13 cellular contexts compared by ENCODE assay signal in genomic region chr7:128053023-128053422, GRCh38. TPM values are rescaled to one million over a fixed set of nuclear protein-coding genes. Genes with fewer than 3 reads are reported as not detected.
DNase-seq lines count a peak whose midpoint lies in the region; ATAC-seq and TF ChIP-seq lines count a peak whose summit lies in the region.
"Had no signal": no experiment of that assay in that cellular context is flagged by ENCODE, and none has a peak within 500 bp of the region (broad histone marks: within the 10 kb centered on the region; RNA-seq: fewer than 3 reads in every experiment).

No MANE protein-coding gene starts in this region.

- peak; percentile 33 for DNase-seq in MCF 10A (ENCODE audit: unreplicated experiment)
- no peak for DNase-seq in breast epithelium (ENCODE audit: low spot score in 2 of 2)
- DNase-seq in NCI-H1694 (lab: John Stamatoyannopoulos, UW), result peak; percentile 57
- peak; percentile 44 for DNase-seq in superior temporal gyrus (ENCODE audit: extremely low spot score)
- DNase-seq in UCSD-AML1 (lab: John Stamatoyannopoulos, UW; ENCODE audit: unreplicated experiment), result no peak
- DNase-seq in psoas muscle, result no peak
- DNase-seq in activated naive CD4-positive, alpha-beta T cell (lab: John Stamatoyannopoulos, UW), result no peak
- DNase-seq: left ventricle myocardium superior, NCI-H510A had no signal

- no peak overlapping the region for H3K4me3 Mint-ChIP-seq in MCF 10A (ENCODE audit: unreplicated experiment)
- no peak overlapping the region for H3K4me3 Mint-ChIP-seq in activated T-helper 17 cell treated with anti-CD3 and anti-CD28 coated beads, Interleukin-2, amount 50 U/mL, for 72 hours
- H3K4me3 Mint-ChIP-seq: activated naive CD4-positive, alpha-beta T cell treated with anti-CD3 and anti-CD28 coated beads, Interleukin-2, amount 50 U/mL, for 24 hours; stimulated activated naive CD8-positive, alpha-beta T cell treated with anti-CD3 and anti-CD28 coated beads, Interleukin-15, Interleukin-2, amounts not matched to agents 100 ng/mL and 50 ng/mL, for 24 hours had no signal

- H3K27ac Mint-ChIP-seq in MCF 10A (ENCODE audit: low read depth, unreplicated experiment), result no peak overlapping the region
- H3K27ac Mint-ChIP-seq in activated T-helper 17 cell treated with anti-CD3 and anti-CD28 coated beads, Interleukin-2, amount 50 U/mL, for 72 hours, result peak overlapping the region; percentile 18
- H3K27ac Mint-ChIP-seq: activated naive CD4-positive, alpha-beta T cell treated with anti-CD3 and anti-CD28 coated beads, Interleukin-2, amount 50 U/mL, for 24 hours; stimulated activated naive CD8-positive, alpha-beta T cell treated with anti-CD3 and anti-CD28 coated beads, Interleukin-15, Interleukin-2, amounts not matched to agents 100 ng/mL and 50 ng/mL, for 24 hours had no signal

- CTCF ChIA-PET in MCF 10A (lab: Yijun Ruan, JAX), result interaction anchor here (0.7 to 1.1 kb wide), 4 partner anchors 17 to 157 kb away, joined by 3 to 5 read pairs (median 4); no protein-coding TSS in a partner anchor

- intact Hi-C loops in MCF 10A (cut with micrococcal nuclease), result no loop called here
- intact Hi-C loops in breast epithelium (cut with DNase I; ENCODE audit: low total_unique reads), result no loop called here
- intact Hi-C loops in psoas muscle (cut with DNase I), result no loop called here

- H3K9me3 ChIP-seq in breast epithelium (no peaks in the 10 kb centered on the region), psoas muscle (no peaks in the 10 kb centered on the region)

- BruUV-seq in MCF 10A (replicated peaks; lab: Mats Ljungman, UMichigan), result no TSS peak

- H3K36me3 ChIP-seq in breast epithelium (no peaks in the 10 kb centered on the region), psoas muscle (ENCODE audit: insufficient read depth in 1 of 2, low read depth in 1 of 2) (no peaks in the 10 kb centered on the region)

- POLR2A ChIA-PET in MCF 10A (lab: Yijun Ruan, JAX), result interaction anchor here (0.6 to 1.5 kb wide), 2 partner anchors 10 to 179 kb away, joined by 4 to 5 read pairs; no protein-coding TSS in a partner anchor

- H3K4me3 ChIP-seq in breast epithelium (no peak overlapping the region), psoas muscle (no peak overlapping the region)
- H3K4me3 ChIP-seq: skin epidermis had no signal

- H3K4me1 ChIP-seq in breast epithelium (no peaks in the 10 kb centered on the region), psoas muscle (no peaks in the 10 kb centered on the region)

- no peak for TF ChIP-seq POLR2A in breast epithelium (IDR thresholded peaks at IDR 0.05)

- no peaks in the 10 kb centered on the region for H3K9me3 Mint-ChIP-seq in MCF 10A (ENCODE audit: unreplicated experiment)
- no peaks in the 10 kb centered on the region for H3K9me3 Mint-ChIP-seq in activated T-helper 17 cell treated with anti-CD3 and anti-CD28 coated beads, Interleukin-2, amount 50 U/mL, for 72 hours
- H3K9me3 Mint-ChIP-seq: activated naive CD4-positive, alpha-beta T cell treated with anti-CD3 and anti-CD28 coated beads, Interleukin-2, amount 50 U/mL, for 24 hours; stimulated activated naive CD8-positive, alpha-beta T cell treated with anti-CD3 and anti-CD28 coated beads, Interleukin-15, Interleukin-2, amounts not matched to agents 100 ng/mL and 50 ng/mL, for 24 hours had no signal

- ATAC-seq in activated T-helper 17 cell treated with anti-CD3 and anti-CD28 coated beads, Interleukin-2, amount 50 U/mL, for 72 hours (replicated peaks), result no peak
- ATAC-seq in psoas muscle, result no peak
- ATAC-seq: left ventricle myocardium superior had no signal

- no peaks in the 10 kb centered on the region for H3K27me3 ChIP-seq in breast epithelium
- H3K27me3 ChIP-seq in psoas muscle (ENCODE audit: insufficient read depth in 3 of 3, low read length in 2 of 3), result no peaks in the 10 kb centered on the region

- H3K36me3 Mint-ChIP-seq in MCF 10A (ENCODE audit: insufficient read depth, unreplicated experiment), result peaks cover 24% of the 10 kb centered on the region
- H3K36me3 Mint-ChIP-seq in activated T-helper 17 cell treated with anti-CD3 and anti-CD28 coated beads, Interleukin-2, amount 50 U/mL, for 72 hours (ENCODE audit: low read depth), result peaks cover 10% of the 10 kb centered on the region

- H3K27me3 Mint-ChIP-seq in MCF 10A (ENCODE audit: insufficient read depth, unreplicated experiment), result no peaks in the 10 kb centered on the region
- no peaks in the 10 kb centered on the region for H3K27me3 Mint-ChIP-seq in activated T-helper 17 cell treated with anti-CD3 and anti-CD28 coated beads, Interleukin-2, amount 50 U/mL, for 72 hours
- H3K27me3 Mint-ChIP-seq: activated naive CD4-positive, alpha-beta T cell treated with anti-CD3 and anti-CD28 coated beads, Interleukin-2, amount 50 U/mL, for 24 hours; stimulated activated naive CD8-positive, alpha-beta T cell treated with anti-CD3 and anti-CD28 coated beads, Interleukin-15, Interleukin-2, amounts not matched to agents 100 ng/mL and 50 ng/mL, for 24 hours had no signal

- H3K4me1 Mint-ChIP-seq in MCF 10A (ENCODE audit: insufficient read depth, unreplicated experiment), result peaks cover 7% of the 10 kb centered on the region
- peaks cover 41% of the 10 kb centered on the region for H3K4me1 Mint-ChIP-seq in activated T-helper 17 cell treated with anti-CD3 and anti-CD28 coated beads, Interleukin-2, amount 50 U/mL, for 72 hours

- H3K27ac ChIP-seq in breast epithelium (no peak overlapping the region), psoas muscle (no peak overlapping the region)
- H3K27ac ChIP-seq: skin epidermis had no signal

- TF ChIP-seq CTCF in MCF 10A (IDR thresholded peaks at IDR 0.05; ENCODE audit: unreplicated experiment), result no peak
- TF ChIP-seq CTCF in breast epithelium (IDR thresholded peaks at IDR 0.05), result no peak
- no peak for TF ChIP-seq CTCF in psoas muscle (IDR thresholded peaks at IDR 0.05)

RNA-seq across cellular contexts. Expression of gene LRRC4, which starts 21.8 kb away (rescaled TPM):
- total RNA-seq in MCF 10A (2022), result not detected in 2 replicates
- total RNA-seq in breast epithelium, result 1 to 10 TPM in 2 of 3 donors, under 1 TPM in 1; 0.33 to 3.2 (median 1.6) TPM
- under 1 TPM in 1 of 2 donors, not detected in 1; 0.13 TPM for total RNA-seq in activated T-helper 17 cell treated with anti-CD3 and anti-CD28 coated beads, Interleukin-2, amount 50 U/mL, for 72 hours
- 1 to 10 TPM; 2.7 to 5.0 (median 3.1) TPM for total RNA-seq in psoas muscle
- polyA plus RNA-seq in psoas muscle, result 1 to 10 TPM in 1 of 3 donors, under 1 TPM in 2; 0.39 to 1.2 (median 0.61) TPM

Comparison
In these comparisons a context has a peak if more than half of its experiments do, and no peak if none do; other contexts are left out.
1. DNase-seq: peak in MCF 10A (single experiment), NCI-H1694 (single experiment) and superior temporal gyrus (single experiment); none in breast epithelium (0 of 2), UCSD-AML1 (single experiment), psoas muscle (0 of 2) and activated naive CD4-positive, alpha-beta T cell (0 of 4).